In genomic region chr5:150413176-150413901, GRCh38 we compare ENCODE assay signal across 8 cellular contexts. TPM values are rescaled to one million over a fixed set of nuclear protein-coding genes. Genes with fewer than 3 reads are reported as not detected.
DNase-seq lines count a peak whose midpoint lies in the region; ATAC-seq and TF ChIP-seq lines count a peak whose summit lies in the region.

No MANE protein-coding gene starts in this region.

- DNase-seq in heart left ventricle (no peak), cardiac septum (ENCODE audit: low spot score) (no peak), mammary epithelial cell (no peak), NCI-H82 treated with DMSO at 0.1 percent for 48 hours (lab: John Stamatoyannopoulos, UW; ENCODE audit: unreplicated experiment) (no peak), mucosa of descending colon (no peak)

- no peak overlapping the region for H3K9ac ChIP-seq in mammary epithelial cell (ENCODE audit: insufficient read depth, low read length)

- no peak for TF ChIP-seq CTCF in heart left ventricle (IDR thresholded peaks at IDR 0.05)
- no peak for TF ChIP-seq CTCF in mammary epithelial cell (conservative IDR thresholded peaks at IDR 0.05 in 1 of 2, IDR thresholded peaks at IDR 0.05 in 1 of 2; ENCODE audit: extremely low read depth in 1 of 2, insufficient read depth in 1 of 2, low read depth in 1 of 2, low read length in 2 of 2)
- no peak for TF ChIP-seq CTCF in mucosa of descending colon (IDR thresholded peaks at IDR 0.05)

- 66 to 77% (median 76%) methylated on average over 12 of the region's 12 CpGs for WGBS in heart left ventricle, 4 donors
- WGBS in mammary epithelial cell (ENCODE audit: low coverage, missing lambda C conversion rate): 60% methylated on average over 12 of the region's 12 CpGs
- 72% methylated on average over 12 of the region's 12 CpGs for WGBS in urinary bladder

- no peak for ATAC-seq in heart left ventricle
- ATAC-seq in SK-N-SH treated with all-trans-retinoic acid at 6 μM for 48 hours: no peak
- no peak for ATAC-seq in mucosa of descending colon

- H3K27me3 ChIP-seq in heart left ventricle (no peaks in the 10 kb centered on the region), mammary epithelial cell (ENCODE audit: insufficient read depth, low read length) (no peaks in the 10 kb centered on the region), muscle layer of duodenum (ENCODE audit: low read depth, low read length) (no peaks in the 10 kb centered on the region)

- TF ChIP-seq POLR2A in heart left ventricle (IDR thresholded peaks at IDR 0.05): no peak

- in situ Hi-C loops in mammary epithelial cell (cut with MboI; ENCODE audit: low sequenced_read_pairs in 2 of 2): no loop called here

- BruUV-seq in mammary epithelial cell (replicated peaks; lab: Mats Ljungman, UMichigan): no TSS peak

- intact Hi-C loops in heart left ventricle (cut with DNase I): no loop called here
- intact Hi-C loops in cardiac septum (cut with DNase I): no loop called here
- intact Hi-C loops in mammary epithelial cell (cut with micrococcal nuclease): no loop called here
- intact Hi-C loops in mucosa of descending colon (cut with DNase I, micrococcal nuclease): no loop called here

- no peaks in the 10 kb centered on the region for H3K9me3 ChIP-seq in heart left ventricle
- no peaks in the 10 kb centered on the region for H3K9me3 ChIP-seq in mammary epithelial cell (replicated peaks; ENCODE audit: insufficient read depth, low read length)
- H3K9me3 ChIP-seq in muscle layer of duodenum (ENCODE audit: control insufficient read depth in 1 of 2, low read length in 2 of 2): no peaks in the 10 kb centered on the region
- H3K9me3 ChIP-seq in mucosa of descending colon: no peaks in the 10 kb centered on the region

- H3K36me3 ChIP-seq in heart left ventricle (peaks cover 0 to 20% (median 0%) of the 10 kb centered on the region in 9 donors), mammary epithelial cell (ENCODE audit: insufficient read depth, low read length) (no peaks in the 10 kb centered on the region), muscle layer of duodenum (ENCODE audit: control insufficient read depth in 1 of 2, insufficient read depth in 2 of 2, low read length in 2 of 2) (peaks cover 0 to 3% of the 10 kb centered on the region in 2 donors), urinary bladder (ENCODE audit: insufficient read depth) (no peaks in the 10 kb centered on the region), mucosa of descending colon (ENCODE audit: low read depth) (no peaks in the 10 kb centered on the region)

- peak overlapping the region; percentile 69 to 98 (median 88) for H3K27ac ChIP-seq in heart left ventricle
- no peak overlapping the region for H3K27ac ChIP-seq in mammary epithelial cell (ENCODE audit: insufficient read depth, low read depth, low read length)
- H3K27ac ChIP-seq in muscle layer of duodenum (ENCODE audit: low read length): peak overlapping the region; percentile 93
- peak overlapping the region; percentile 26 for H3K27ac ChIP-seq in urinary bladder (ENCODE audit: low read depth)

- peak overlapping the region in 11 of 12 donors; percentile 40 to 82 (median 61) for H3K4me3 ChIP-seq in heart left ventricle
- no peak overlapping the region for H3K4me3 ChIP-seq in mammary epithelial cell (replicated peaks in 1 of 3; ENCODE audit: insufficient read depth in 1 of 3, low read depth in 2 of 3, low read length in 3 of 3)
- H3K4me3 ChIP-seq in muscle layer of duodenum (ENCODE audit: low read depth in 1 of 2, low read length in 2 of 2): peak overlapping the region; percentile 68 to 87
- peak overlapping the region; percentile 2 for H3K4me3 ChIP-seq in urinary bladder (ENCODE audit: low read depth, low read length)
- no peak overlapping the region for H3K4me3 ChIP-seq in mucosa of descending colon

- no peaks in the 10 kb centered on the region for H4K20me1 ChIP-seq in mammary epithelial cell (ENCODE audit: insufficient read depth, low read length)

- dilution Hi-C loops in mammary epithelial cell (cut with HindIII; ENCODE audit: low sequenced_read_pairs): no loop called here

- peaks cover 0 to 48% (median 23%) of the 10 kb centered on the region in 12 donors for H3K4me1 ChIP-seq in heart left ventricle
- H3K4me1 ChIP-seq in mammary epithelial cell (ENCODE audit: insufficient read depth, low read length): no peaks in the 10 kb centered on the region
- peaks cover 13 to 16% of the 10 kb centered on the region in 2 donors for H3K4me1 ChIP-seq in muscle layer of duodenum (ENCODE audit: control insufficient read depth in 1 of 2, insufficient read depth in 2 of 2, low read length in 2 of 2)
- H3K4me1 ChIP-seq in urinary bladder (ENCODE audit: insufficient read depth): no peaks in the 10 kb centered on the region
- H3K4me1 ChIP-seq in mucosa of descending colon (ENCODE audit: low read depth): peaks cover 14% of the 10 kb centered on the region

- H3K4me2 ChIP-seq in mammary epithelial cell (ENCODE audit: insufficient read depth, low read depth, low read length): no peak overlapping the region

- peak overlapping the region; percentile 84 for H2AFZ ChIP-seq in mammary epithelial cell (ENCODE audit: low read depth, low read length)

- no peaks in the 10 kb centered on the region for H3K79me2 ChIP-seq in mammary epithelial cell (ENCODE audit: insufficient read depth, low read length)

- CTCF ChIA-PET in mammary epithelial cell (lab: Charles Lee; ENCODE audit: low non-redundant PET): no interaction called here

TF ChIP-seq in SK-N-SH treated with all-trans-retinoic acid at 6 μM for 48 hours, 23 proteins besides CTCF, POLR2A, EP300 and RAD21 (continues in another document):
- TF ChIP-seq POU6F1 (CRISPR knock-in tag; IDR thresholded peaks at IDR 0.05; ENCODE audit: borderline replicate concordance, low read depth) (no peak), ZNF8 (CRISPR knock-in tag; IDR thresholded peaks at IDR 0.05) (no peak), ZNF70 (CRISPR knock-in tag; IDR thresholded peaks at IDR 0.05) (no peak), RARB (CRISPR knock-in tag; IDR thresholded peaks at IDR 0.05) (no peak), ISL1 (CRISPR knock-in tag; IDR thresholded peaks at IDR 0.05) (no peak), TCF4 (CRISPR knock-in tag; IDR thresholded peaks at IDR 0.05; ENCODE audit: borderline replicate concordance) (no peak), ZFP30 (CRISPR knock-in tag; IDR thresholded peaks at IDR 0.05) (no peak), SNAI2 (CRISPR knock-in tag; IDR thresholded peaks at IDR 0.05) (no peak)
- TF ChIP-seq, protein P1, sequence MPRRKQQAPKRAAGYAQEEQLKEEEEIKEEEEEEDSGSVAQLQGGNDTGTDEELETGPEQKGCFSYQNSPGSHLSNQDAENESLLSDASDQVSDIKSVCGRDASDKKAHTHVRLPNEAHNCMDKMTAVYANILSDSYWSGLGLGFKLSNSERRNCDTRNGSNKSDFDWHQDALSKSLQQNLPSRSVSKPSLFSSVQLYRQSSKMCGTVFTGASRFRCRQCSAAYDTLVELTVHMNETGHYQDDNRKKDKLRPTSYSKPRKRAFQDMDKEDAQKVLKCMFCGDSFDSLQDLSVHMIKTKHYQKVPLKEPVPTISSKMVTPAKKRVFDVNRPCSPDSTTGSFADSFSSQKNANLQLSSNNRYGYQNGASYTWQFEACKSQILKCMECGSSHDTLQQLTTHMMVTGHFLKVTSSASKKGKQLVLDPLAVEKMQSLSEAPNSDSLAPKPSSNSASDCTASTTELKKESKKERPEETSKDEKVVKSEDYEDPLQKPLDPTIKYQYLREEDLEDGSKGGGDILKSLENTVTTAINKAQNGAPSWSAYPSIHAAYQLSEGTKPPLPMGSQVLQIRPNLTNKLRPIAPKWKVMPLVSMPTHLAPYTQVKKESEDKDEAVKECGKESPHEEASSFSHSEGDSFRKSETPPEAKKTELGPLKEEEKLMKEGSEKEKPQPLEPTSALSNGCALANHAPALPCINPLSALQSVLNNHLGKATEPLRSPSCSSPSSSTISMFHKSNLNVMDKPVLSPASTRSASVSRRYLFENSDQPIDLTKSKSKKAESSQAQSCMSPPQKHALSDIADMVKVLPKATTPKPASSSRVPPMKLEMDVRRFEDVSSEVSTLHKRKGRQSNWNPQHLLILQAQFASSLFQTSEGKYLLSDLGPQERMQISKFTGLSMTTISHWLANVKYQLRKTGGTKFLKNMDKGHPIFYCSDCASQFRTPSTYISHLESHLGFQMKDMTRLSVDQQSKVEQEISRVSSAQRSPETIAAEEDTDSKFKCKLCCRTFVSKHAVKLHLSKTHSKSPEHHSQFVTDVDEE (CRISPR knock-in tag; IDR thresholded peaks at IDR 0.05): no peak

RNA-seq across cellular contexts. Expression of gene CD74, which starts 0.6 kb away (rescaled TPM):
- total RNA-seq in heart left ventricle (1,000 to 10,000 TPM in 2 of 9 donors, 100 to 1,000 TPM in 7; 139 to 2,756 (median 300) TPM), cardiac septum (239 TPM), mammary epithelial cell (1 to 10 TPM; 6.8 to 9.7 TPM), urinary bladder (161 TPM), mucosa of descending colon (1,000 to 10,000 TPM in 1 of 3 donors, 100 to 1,000 TPM in 2; 198 to 1,033 (median 284) TPM)
- polyA plus RNA-seq in heart left ventricle (100 to 1,000 TPM; 147 to 208 TPM), mammary epithelial cell (7.4 TPM), urinary bladder (554 TPM)
- 22.1 TPM for polyA minus RNA-seq in mammary epithelial cell

RNA-seq across cellular contexts. Expression of gene RPS14, which starts 36.2 kb away (rescaled TPM):
- 1,000 to 10,000 TPM; 1,031 to 1,428 (median 1,294) TPM for total RNA-seq in heart left ventricle
- 1,000 to 10,000 TPM; 1,822 to 3,474 TPM for polyA plus RNA-seq in heart left ventricle
- total RNA-seq in cardiac septum: 852 TPM
- total RNA-seq in mammary epithelial cell: 1,000 to 10,000 TPM; 1,819 to 2,158 TPM
- polyA plus RNA-seq in mammary epithelial cell: 6,134 TPM
- 1,433 TPM for polyA minus RNA-seq in mammary epithelial cell
- 2,233 TPM for total RNA-seq in urinary bladder
- 4,014 TPM for polyA plus RNA-seq in urinary bladder
- total RNA-seq in mucosa of descending colon: 1,000 to 10,000 TPM; 1,569 to 1,671 (median 1,618) TPM

RNA-seq across cellular contexts. Expression of gene TCOF1, which starts 55.8 kb away (rescaled TPM):
- total RNA-seq in heart left ventricle (10 to 100 TPM; 12.6 to 29.9 (median 16.0) TPM), cardiac septum (15.5 TPM), mammary epithelial cell (10 to 100 TPM; 17.7 to 70.4 TPM), urinary bladder (11.9 TPM), mucosa of descending colon (10 to 100 TPM; 17.3 to 36.2 (median 26.0) TPM)
- polyA plus RNA-seq in heart left ventricle (10 to 100 TPM; 11.9 to 18.8 TPM), mammary epithelial cell (34.8 TPM), urinary bladder (22.8 TPM)
- 44.3 TPM for polyA minus RNA-seq in mammary epithelial cell

Comparison
In these comparisons a context has a peak if more than half of its experiments do, and no peak if none do; other contexts are left out.
1. H3K4me3 ChIP-seq: peak in heart left ventricle (11 of 12), muscle layer of duodenum (2 of 2) and urinary bladder (single experiment); none in mammary epithelial cell (0 of 3) and mucosa of descending colon (single experiment).
2. RNA of gene CD74, which starts 0.6 kb away (total RNA-seq): 139 to 2,756 TPM in heart left ventricle, 198 to 1,033 TPM in mucosa of descending colon, 239 TPM in cardiac septum (single experiment) and 161 TPM in urinary bladder (single experiment); 6.8 to 9.7 TPM in mammary epithelial cell; every median in the first group is over 10 times any median in the second.